In the genomic region with DNA sequence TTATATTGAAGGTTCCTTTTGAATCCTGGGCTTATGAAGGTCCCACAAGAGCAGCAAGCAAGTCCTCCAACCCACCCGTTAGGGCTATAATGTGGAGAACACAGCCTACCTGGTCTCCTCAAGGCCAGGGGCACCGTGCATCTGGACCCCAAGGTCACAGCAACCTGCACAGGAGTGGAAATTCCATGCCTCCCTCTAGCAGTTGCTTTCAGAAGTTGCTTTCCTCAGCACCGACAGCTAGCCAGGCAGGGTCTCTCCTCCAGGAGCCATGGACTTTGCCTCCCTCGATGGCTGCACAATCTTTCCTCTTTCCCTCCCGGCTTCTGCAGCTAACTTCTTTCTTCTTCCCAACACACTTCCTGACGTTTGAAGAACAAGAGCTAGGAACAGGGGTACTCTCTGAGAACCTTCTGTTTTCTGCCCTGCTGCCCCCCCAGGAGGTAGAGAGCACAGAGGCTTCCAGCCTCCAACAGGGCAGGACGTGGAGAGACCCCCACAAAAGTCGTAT, we compare ENCODE assay signal across 20 cellular contexts.
DNase-seq lines count a peak whose midpoint lies in the region; ATAC-seq and TF ChIP-seq lines count a peak whose summit lies in the region.
"Had no signal": no experiment of that assay in that cellular context is flagged by ENCODE, and none has a peak within 500 bp of the region (broad histone marks: within the 10 kb centered on the region; RNA-seq: fewer than 3 reads in every experiment).

No MANE protein-coding gene starts in this region.

- peak; percentile 28 for DNase-seq in activated CD8-positive, alpha-beta memory T cell treated with anti-CD3 and anti-CD28 coated beads for 24 hours
- no peak for DNase-seq in activated CD8-positive, alpha-beta memory T cell treated with anti-CD3 and anti-CD28 coated beads, Interleukin-2, amount 10 ng/mL, durations not matched to agents 7 days and 5 days
- peak; percentile 27 for DNase-seq in islet precursor cell
- DNase-seq in stimulated activated CD8-positive, alpha-beta memory T cell treated with anti-CD3 and anti-CD28 coated beads, Interleukin-4, amount 100 ng/mL, for 48 hours, result peak; percentile 6
- peak; percentile 70 to 72 for DNase-seq in vagina (ENCODE audit: extremely low spot score in 2 of 2)
- DNase-seq in activated T-cell treated with anti-CD3 and anti-CD28 coated beads, Interleukin-2, amount 50 U/mL, for 24 hours, result no peak
- no peak for DNase-seq in activated CD4-positive, alpha-beta memory T cell treated with anti-CD3 and anti-CD28 coated beads for 36 hours
- DNase-seq: Caco-2; CD4-positive, CD25-positive, alpha-beta regulatory T cell; CD8-positive, alpha-beta T cell; DMS153; DND-41; HFFc6 had no signal

- no peak overlapping the region for H3K4me3 ChIP-seq in vagina
- H3K4me3 ChIP-seq: BLaER1, GM23338, HAP-1 had no signal

- peaks cover 3% of the 10 kb centered on the region for H3K27me3 Mint-ChIP-seq in activated CD8-positive, alpha-beta memory T cell treated with anti-CD3 and anti-CD28 coated beads, Interleukin-2, amount 10 ng/mL, durations not matched to agents 7 days and 5 days
- no peaks in the 10 kb centered on the region for H3K27me3 Mint-ChIP-seq in activated T-cell treated with anti-CD3 and anti-CD28 coated beads, Interleukin-2, amount 50 U/mL, for 24 hours
- peaks cover 5% of the 10 kb centered on the region for H3K27me3 Mint-ChIP-seq in activated CD4-positive, alpha-beta memory T cell treated with anti-CD3 and anti-CD28 coated beads for 36 hours

- TF ChIP-seq CTCF in vagina (IDR thresholded peaks at IDR 0.05), result no peak

- no peaks in the 10 kb centered on the region for H3K27me3 ChIP-seq in vagina
- H3K27me3 ChIP-seq: BLaER1 had no signal

- POLR2A ChIA-PET in activated CD4-positive, alpha-beta memory T cell treated with anti-CD3 and anti-CD28 coated beads for 36 hours (lab: Charles Lee), result no interaction called here

- TF ChIP-seq POLR2A in vagina (IDR thresholded peaks at IDR 0.05), result no peak

- CTCF ChIA-PET in activated CD8-positive, alpha-beta memory T cell treated with anti-CD3 and anti-CD28 coated beads, Interleukin-2, amount 10 ng/mL, durations not matched to agents 7 days and 5 days (lab: Charles Lee), result interaction anchor here (1.0 to 1.5 kb wide), 2 partner anchors 12 to 251 kb away, joined by 3 to 4 read pairs; no protein-coding TSS in a partner anchor
- CTCF ChIA-PET in activated CD4-positive, alpha-beta memory T cell treated with anti-CD3 and anti-CD28 coated beads for 36 hours (lab: Charles Lee), result interaction anchor here (1.1 kb wide), 1 partner anchor 10 kb away, joined by 5 read pairs; no protein-coding TSS in a partner anchor

- intact Hi-C loops in vagina (cut with DNase I), result no loop called here
- intact Hi-C loops in activated CD4-positive, alpha-beta memory T cell treated with anti-CD3 and anti-CD28 coated beads for 36 hours (cut with micrococcal nuclease), result no loop called here

- H3K4me1 Mint-ChIP-seq in activated CD8-positive, alpha-beta memory T cell treated with anti-CD3 and anti-CD28 coated beads, Interleukin-2, amount 10 ng/mL, durations not matched to agents 7 days and 5 days, result no peaks in the 10 kb centered on the region
- H3K4me1 Mint-ChIP-seq in activated T-cell treated with anti-CD3 and anti-CD28 coated beads, Interleukin-2, amount 50 U/mL, for 24 hours (ENCODE audit: low read depth), result no peaks in the 10 kb centered on the region
- no peaks in the 10 kb centered on the region for H3K4me1 Mint-ChIP-seq in activated CD4-positive, alpha-beta memory T cell treated with anti-CD3 and anti-CD28 coated beads for 36 hours (ENCODE audit: low read depth)
- H3K4me1 Mint-ChIP-seq: B cell; CD4-positive, CD25-positive, alpha-beta regulatory T cell; GM23338 had no signal

- H3K9me3 ChIP-seq in vagina, result no peaks in the 10 kb centered on the region
- H3K9me3 ChIP-seq: BLaER1, Caco-2, HAP-1 had no signal

- H3K36me3 Mint-ChIP-seq in activated CD8-positive, alpha-beta memory T cell treated with anti-CD3 and anti-CD28 coated beads, Interleukin-2, amount 10 ng/mL, durations not matched to agents 7 days and 5 days, result no peaks in the 10 kb centered on the region
- no peaks in the 10 kb centered on the region for H3K36me3 Mint-ChIP-seq in activated T-cell treated with anti-CD3 and anti-CD28 coated beads, Interleukin-2, amount 50 U/mL, for 24 hours (ENCODE audit: low read depth)
- H3K36me3 Mint-ChIP-seq in activated CD4-positive, alpha-beta memory T cell treated with anti-CD3 and anti-CD28 coated beads for 36 hours, result no peaks in the 10 kb centered on the region
- H3K36me3 Mint-ChIP-seq: CD4-positive, CD25-positive, alpha-beta regulatory T cell; CD8-positive, alpha-beta T cell had no signal

- ATAC-seq in activated CD8-positive, alpha-beta memory T cell treated with anti-CD3 and anti-CD28 coated beads, Interleukin-2, amount 10 ng/mL, durations not matched to agents 7 days and 5 days, result no peak
- no peak for ATAC-seq in HG02678 (IDR thresholded peaks at IDR 0.05; ENCODE audit: unreplicated experiment)
- ATAC-seq: CD8-positive, alpha-beta T cell; GM23338 had no signal

- peaks cover 4% of the 10 kb centered on the region for H3K4me1 ChIP-seq in vagina
- H3K4me1 ChIP-seq: Caco-2, HAP-1 had no signal

- H3K27ac ChIP-seq in vagina, result no peak overlapping the region
- H3K27ac ChIP-seq: 22Rv1, BLaER1, C4-2B had no signal

- no peak overlapping the region for H3K4me3 Mint-ChIP-seq in activated CD8-positive, alpha-beta memory T cell treated with anti-CD3 and anti-CD28 coated beads, Interleukin-2, amount 10 ng/mL, durations not matched to agents 7 days and 5 days
- H3K4me3 Mint-ChIP-seq in activated T-cell treated with anti-CD3 and anti-CD28 coated beads, Interleukin-2, amount 50 U/mL, for 24 hours, result no peak overlapping the region
- no peak overlapping the region for H3K4me3 Mint-ChIP-seq in activated CD4-positive, alpha-beta memory T cell treated with anti-CD3 and anti-CD28 coated beads for 36 hours
- H3K4me3 Mint-ChIP-seq: B cell; CD4-positive, CD25-positive, alpha-beta regulatory T cell; CD8-positive, alpha-beta T cell; GM23338; HFFc6 had no signal

- H3K9me3 Mint-ChIP-seq in activated CD8-positive, alpha-beta memory T cell treated with anti-CD3 and anti-CD28 coated beads, Interleukin-2, amount 10 ng/mL, durations not matched to agents 7 days and 5 days (ENCODE audit: low read depth), result no peaks in the 10 kb centered on the region
- H3K9me3 Mint-ChIP-seq in activated T-cell treated with anti-CD3 and anti-CD28 coated beads, Interleukin-2, amount 50 U/mL, for 24 hours, result no peaks in the 10 kb centered on the region
- H3K9me3 Mint-ChIP-seq in activated CD4-positive, alpha-beta memory T cell treated with anti-CD3 and anti-CD28 coated beads for 36 hours, result no peaks in the 10 kb centered on the region
- H3K9me3 Mint-ChIP-seq: CD8-positive, alpha-beta T cell; GM23338; HFFc6 had no signal

- no peak overlapping the region for H3K27ac Mint-ChIP-seq in activated CD8-positive, alpha-beta memory T cell treated with anti-CD3 and anti-CD28 coated beads, Interleukin-2, amount 10 ng/mL, durations not matched to agents 7 days and 5 days
- H3K27ac Mint-ChIP-seq in activated T-cell treated with anti-CD3 and anti-CD28 coated beads, Interleukin-2, amount 50 U/mL, for 24 hours, result no peak overlapping the region
- no peak overlapping the region for H3K27ac Mint-ChIP-seq in activated CD4-positive, alpha-beta memory T cell treated with anti-CD3 and anti-CD28 coated beads for 36 hours
- H3K27ac Mint-ChIP-seq: B cell; CD4-positive, CD25-positive, alpha-beta regulatory T cell; CD8-positive, alpha-beta T cell; GM23338; HFFc6 had no signal

- H3K36me3 ChIP-seq in vagina, result no peaks in the 10 kb centered on the region
- H3K36me3 ChIP-seq: BLaER1, HAP-1 had no signal

Comparison
In these comparisons a context has a peak if more than half of its experiments do, and no peak if none do; other contexts are left out.
1. DNase-seq: peak in activated CD8-positive, alpha-beta memory T cell treated with anti-CD3 and anti-CD28 coated beads for 24 hours (single experiment), islet precursor cell (single experiment), stimulated activated CD8-positive, alpha-beta memory T cell treated with anti-CD3 and anti-CD28 coated beads, Interleukin-4, amount 100 ng/mL, for 48 hours (single experiment) and vagina (2 of 2); none in activated CD8-positive, alpha-beta memory T cell treated with anti-CD3 and anti-CD28 coated beads, Interleukin-2, amount 10 ng/mL, durations not matched to agents 7 days and 5 days (single experiment), activated T-cell treated with anti-CD3 and anti-CD28 coated beads, Interleukin-2, amount 50 U/mL, for 24 hours (single experiment) and activated CD4-positive, alpha-beta memory T cell treated with anti-CD3 and anti-CD28 coated beads for 36 hours (single experiment).